In the genomic region with DNA sequence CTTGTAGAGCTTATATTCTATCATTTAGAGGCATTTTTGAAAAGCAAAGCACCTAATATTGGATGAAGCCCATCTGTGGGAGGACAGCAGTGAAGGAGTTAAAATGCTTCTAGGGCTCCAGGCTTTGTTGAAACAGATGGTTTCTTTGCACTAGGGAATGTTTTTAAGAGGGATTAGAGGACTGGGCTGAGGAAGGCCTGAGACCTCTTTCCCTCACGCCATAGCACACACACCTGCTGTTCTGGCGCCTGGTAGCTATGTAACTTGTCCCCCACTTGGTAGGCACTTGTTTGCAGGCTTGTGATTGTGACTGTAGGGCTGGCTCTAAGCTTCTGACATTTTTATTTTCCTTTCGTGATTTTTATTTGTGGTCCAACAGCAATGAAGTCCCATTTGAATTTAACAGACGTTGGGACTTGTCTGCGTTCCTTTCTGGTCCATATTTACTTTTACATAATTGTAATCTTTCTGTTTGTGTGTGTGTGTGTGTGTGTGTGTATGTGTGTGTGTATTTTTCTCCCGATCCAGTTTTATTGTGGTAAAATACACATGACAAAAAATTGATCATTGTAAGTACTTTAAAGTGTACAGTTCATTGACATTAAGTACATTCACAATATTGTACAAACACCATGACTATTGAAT, we compare ENCODE assay signal across 8 cellular contexts. TPM values are rescaled to one million over a fixed set of nuclear protein-coding genes. Genes with fewer than 3 reads are reported as not detected.
DNase-seq lines count a peak whose midpoint lies in the region; ATAC-seq lines count a peak whose summit lies in the region.

No MANE protein-coding gene starts in this region.

- no peaks in the 10 kb centered on the region for H3K36me3 ChIP-seq in mesendoderm (ENCODE audit: control insufficient read depth, insufficient read depth, low read length)

- no peak overlapping the region for H3K9ac ChIP-seq in mesendoderm (ENCODE audit: low read length)

- no CpG with 5 or more reads among the region's 6 CpGs for WGBS in mesendoderm (ENCODE audit: extremely low coverage, insufficient coverage, low lambda C conversion rate)

- H4K8ac ChIP-seq in mesendoderm (ENCODE audit: low read depth, low read length), result no peak overlapping the region

- H3K4me3 ChIP-seq in mesendoderm (ENCODE audit: low read length), result no peak overlapping the region

- H3K27me3 ChIP-seq in mesendoderm (ENCODE audit: insufficient read depth, low read length, poor library complexity), result no peaks in the 10 kb centered on the region

- peaks cover 2% of the 10 kb centered on the region for H3K4me1 ChIP-seq in mesendoderm (ENCODE audit: control insufficient read depth, low read depth, low read length)

- peak overlapping the region; percentile 44 for H3K27ac ChIP-seq in mesendoderm (ENCODE audit: low read depth, low read length)

- DNase-seq in D341Med (ENCODE audit: low spot score) (peak; percentile 79), NCI-H146 treated with DMSO at 0.1 percent for 48 hours (lab: John Stamatoyannopoulos, UW; ENCODE audit: unreplicated experiment) (peak; percentile 14), SHP77 (lab: John Stamatoyannopoulos, UW) (peak; percentile 95 to 97), mesendoderm (peak; percentile 81), activated T-cell treated with anti-CD3 and anti-CD28 coated beads for 4 hours (no peak), midbrain (lab: John Stamatoyannopoulos, UW) (no peak), HT-29 (ENCODE audit: low spot score) (no peak)

- H2AK5ac ChIP-seq in mesendoderm (ENCODE audit: low read length), result no peak overlapping the region

- H4K5ac ChIP-seq in mesendoderm (ENCODE audit: low read length), result no peak overlapping the region

- no peak overlapping the region for H3K4ac ChIP-seq in mesendoderm (ENCODE audit: low read depth, low read length)

- H3K23ac ChIP-seq in mesendoderm (ENCODE audit: low read length), result no peak overlapping the region

- no peak overlapping the region for H2BK15ac ChIP-seq in mesendoderm (replicated peaks; ENCODE audit: low read depth)

- peaks cover 46% of the 10 kb centered on the region for H3K79me2 ChIP-seq in mesendoderm (ENCODE audit: control insufficient read depth, insufficient read depth, low read length)

- no peak overlapping the region for H3K18ac ChIP-seq in mesendoderm (ENCODE audit: low read length)

- H2BK5ac ChIP-seq in mesendoderm (ENCODE audit: low read length), result no peak overlapping the region

- no peak for ATAC-seq in GM21717 (IDR thresholded peaks at IDR 0.05; ENCODE audit: unreplicated experiment)

- no peak overlapping the region for H3K56ac ChIP-seq in mesendoderm (ENCODE audit: low read length)

- H3K79me1 ChIP-seq in mesendoderm (ENCODE audit: low read length), result peaks cover 9% of the 10 kb centered on the region

- H3K4me2 ChIP-seq in mesendoderm (ENCODE audit: low read length), result no peak overlapping the region

- no peak overlapping the region for H2BK120ac ChIP-seq in mesendoderm (ENCODE audit: low read depth, low read length)

RNA-seq across cellular contexts. Expression of gene MACF1, which starts 33.6 kb away (rescaled TPM):
- polyA plus RNA-seq in mesendoderm (2013, experiment 1 of 2), result 104 TPM
- 101 TPM for polyA plus RNA-seq in mesendoderm (2013, experiment 2 of 2)
- total RNA-seq in HT-29 (2014; rRNA removed; shearing (Covaris generic)), result 77.4 and 79.5 TPM in 2 replicates

Comparison
In these comparisons a context has a peak if more than half of its experiments do, and no peak if none do; other contexts are left out.
1. DNase-seq: peak in D341Med (single experiment), NCI-H146 treated with DMSO at 0.1 percent for 48 hours (single experiment), SHP77 (2 of 2) and mesendoderm (single experiment); none in activated T-cell treated with anti-CD3 and anti-CD28 coated beads for 4 hours (single experiment), midbrain (single experiment) and HT-29 (single experiment).